In the genomic region with DNA sequence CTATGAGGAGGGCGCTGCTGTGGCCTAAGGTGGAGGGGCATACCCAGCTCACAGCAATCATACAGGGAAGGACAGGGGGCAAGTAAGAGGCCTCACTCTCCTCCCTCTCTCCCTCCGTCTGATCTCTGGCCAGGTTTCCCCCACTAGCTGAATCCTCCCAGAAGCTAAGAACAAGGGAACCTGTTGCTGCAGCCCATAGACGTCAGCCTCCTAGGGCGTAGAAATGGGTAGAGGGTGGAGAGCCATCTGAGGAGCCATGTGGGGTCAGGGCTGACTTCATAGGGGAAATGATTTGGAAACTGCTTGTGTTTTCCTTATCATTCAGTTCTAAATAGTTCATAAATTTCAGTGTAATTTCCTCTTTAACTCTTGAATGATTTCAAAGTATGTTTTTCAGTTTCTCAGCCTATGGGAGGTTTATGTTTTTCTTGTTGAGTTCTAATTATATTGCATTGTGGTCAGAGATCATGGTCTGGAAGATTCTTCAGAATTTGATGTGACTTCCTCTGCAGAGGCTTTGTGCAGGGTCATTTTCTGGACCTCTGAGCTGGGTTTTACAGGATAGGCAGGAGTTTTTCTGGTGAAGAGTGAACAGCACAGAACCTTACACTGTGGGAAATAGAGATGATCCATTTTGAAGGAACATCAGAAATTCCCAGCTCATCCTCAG, we compare ENCODE assay signal across 21 cellular contexts. TPM values are rescaled to one million over a fixed set of nuclear protein-coding genes. Genes with fewer than 3 reads are reported as not detected.
"Had no signal": no experiment of that assay in that cellular context is flagged by ENCODE, and none has a peak within 500 bp of the region (broad histone marks: within the 10 kb centered on the region; RNA-seq: fewer than 3 reads in every experiment).

No MANE protein-coding gene starts in this region.

- H3K9me3 ChIP-seq: adrenal gland, heart left ventricle, psoas muscle, spleen, upper lobe of left lung had no signal

- H3K27me3 ChIP-seq: adrenal gland, heart left ventricle, spleen, upper lobe of left lung had no signal

- H3K36me3 ChIP-seq: adrenal gland, heart left ventricle, spleen, upper lobe of left lung had no signal

- H3K9me3 Mint-ChIP-seq: naive thymus-derived CD8-positive, alpha-beta T cell had no signal

- H3K4me3 ChIP-seq: adrenal gland, heart left ventricle, lung, psoas muscle, spleen, upper lobe of left lung had no signal

- DNase-seq: activated CD4-positive, alpha-beta T cell treated with anti-CD3 and anti-CD28 coated beads for 48 hours; activated T-cell treated with anti-CD3 and anti-CD28 coated beads, Interleukin-2, amount 50 U/mL, for 48 hours; adrenal gland; effector CD8-positive, alpha-beta T cell; heart left ventricle; left colon; naive thymus-derived CD8-positive, alpha-beta T cell; psoas muscle; spleen; stimulated activated CD4-positive, alpha-beta T cell treated with anti-CD3 and anti-CD28 coated beads, Interleukin-1b, Interleukin-23, amount 100 ng/mL, for 48 hours; stimulated activated naive CD4-positive, alpha-beta T cell treated with Interleukin-2 at 50 U/mL for 16 hours; T-helper 9 cell; upper lobe of left lung had no signal

- H3K36me3 Mint-ChIP-seq: naive thymus-derived CD8-positive, alpha-beta T cell had no signal

- H3K27me3 Mint-ChIP-seq: naive thymus-derived CD8-positive, alpha-beta T cell had no signal

- H3K27ac ChIP-seq: adrenal gland, heart left ventricle, psoas muscle, spleen, upper lobe of left lung had no signal

- FAIRE-seq: colon, frontal cortex had no signal

RNA-seq across cellular contexts. Expression of a gene that starts 52.8 kb away (rescaled TPM):
- total RNA-seq: fibroblast of lung; frontal cortex; left colon; lung; mononuclear cell; naive thymus-derived CD8-positive, alpha-beta T cell; osteoblast; psoas muscle; sciatic nerve; spleen; temporal lobe; upper lobe of left lung had no signal
- polyA plus RNA-seq: fibroblast of lung; heart left ventricle; lung; naive thymus-derived CD8-positive, alpha-beta T cell had no signal
